In the genomic region with DNA sequence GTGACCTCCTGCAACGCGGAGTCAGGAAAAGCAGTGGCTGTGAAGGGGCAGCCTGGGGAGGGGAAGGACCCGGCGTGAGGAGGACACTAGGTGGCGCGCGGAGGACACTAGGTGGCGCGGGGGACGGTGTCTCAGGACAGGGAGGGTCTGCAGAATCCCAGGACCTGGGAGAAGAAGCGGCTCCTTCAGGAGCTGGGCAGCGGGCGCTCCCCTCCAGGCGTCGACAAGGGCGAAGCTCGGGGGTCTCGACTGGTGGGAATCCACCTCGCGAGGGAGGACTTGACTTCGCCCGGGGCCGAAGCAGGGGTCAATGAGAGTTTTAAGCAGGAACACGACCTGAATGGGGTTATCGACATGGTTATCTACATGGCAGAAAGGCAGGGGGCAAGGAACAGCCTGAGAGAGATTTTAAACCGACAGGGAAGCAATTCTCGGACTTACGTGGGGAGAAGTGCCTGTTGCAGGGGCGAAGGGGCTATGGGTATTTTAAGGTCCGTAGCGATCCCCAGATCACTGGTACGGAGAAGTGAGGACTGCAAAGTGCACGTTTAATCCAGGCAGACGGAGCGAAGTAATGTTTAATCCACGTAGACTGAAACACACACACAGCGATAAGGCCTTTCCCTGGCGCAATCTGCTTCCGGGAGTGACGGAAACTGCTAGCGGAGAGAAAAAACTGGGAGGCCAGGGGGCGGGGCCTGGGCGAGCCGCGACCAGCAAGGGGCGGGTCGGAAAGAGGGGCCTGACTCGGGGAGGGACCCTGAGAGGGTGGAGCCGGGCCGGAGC, we compare ENCODE assay signal across 1 cellular context.
A peak's percentile ranks its signal among the peaks of the same experiment; 100 is the strongest.
TF ChIP-seq lines count a peak whose summit lies in the region.

A gene (minus strand): TSS at position 648 of the 786 bp plus-strand sequence. CDS start 9,426 bp downstream, outside the sequence.

TF ChIP-seq in K562, 482 proteins besides CTCF, POLR2A, EP300 and RAD21 (continued from another document and continues in another):
- TF ChIP-seq, protein P1, sequence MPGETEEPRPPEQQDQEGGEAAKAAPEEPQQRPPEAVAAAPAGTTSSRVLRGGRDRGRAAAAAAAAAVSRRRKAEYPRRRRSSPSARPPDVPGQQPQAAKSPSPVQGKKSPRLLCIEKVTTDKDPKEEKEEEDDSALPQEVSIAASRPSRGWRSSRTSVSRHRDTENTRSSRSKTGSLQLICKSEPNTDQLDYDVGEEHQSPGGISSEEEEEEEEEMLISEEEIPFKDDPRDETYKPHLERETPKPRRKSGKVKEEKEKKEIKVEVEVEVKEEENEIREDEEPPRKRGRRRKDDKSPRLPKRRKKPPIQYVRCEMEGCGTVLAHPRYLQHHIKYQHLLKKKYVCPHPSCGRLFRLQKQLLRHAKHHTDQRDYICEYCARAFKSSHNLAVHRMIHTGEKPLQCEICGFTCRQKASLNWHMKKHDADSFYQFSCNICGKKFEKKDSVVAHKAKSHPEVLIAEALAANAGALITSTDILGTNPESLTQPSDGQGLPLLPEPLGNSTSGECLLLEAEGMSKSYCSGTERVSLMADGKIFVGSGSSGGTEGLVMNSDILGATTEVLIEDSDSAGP (CRISPR knock-in tag; IDR thresholded peaks at IDR 0.05), result no peak
- TF ChIP-seq TAF7 (tag; IDR thresholded peaks at IDR 0.05) (peak; percentile 68; the same call in 1 of the 2 replicates), ZNF436 (CRISPR knock-in tag; IDR thresholded peaks at IDR 0.05) (no peak), MEF2D (tag; conservative IDR thresholded peaks at IDR 0.05; ENCODE audit: low read depth) (peak; percentile 73; the same call in 1 of the 2 replicates), U2AF1 (optimal IDR thresholded peaks at IDR 0.05; ENCODE audit: low read depth, low read length) (no peak), JUND (IDR thresholded peaks at IDR 0.05; ENCODE audit: borderline replicate concordance, low read depth, low read length) (peak; percentile 60), JUND (tag; IDR thresholded peaks at IDR 0.05; ENCODE audit: borderline replicate concordance, low read depth, low read length) (no peak; the same call in 2 of the 3 replicates), ARID2 (IDR thresholded peaks at IDR 0.05) (no peak), MTA3 (IDR thresholded peaks at IDR 0.05; ENCODE audit: borderline replicate concordance) (no peak; the same call in 1 of the 2 replicates), ADNP (tag; IDR thresholded peaks at IDR 0.05) (no peak), MAFG (tag; conservative IDR thresholded peaks at IDR 0.05) (no peak), ZBTB8A (IDR thresholded peaks at IDR 0.05; ENCODE audit: partially characterized antibody) (no peak), ILF3 (IDR thresholded peaks at IDR 0.05; ENCODE audit: borderline replicate concordance) (0 out of 2 replicates have a peak, but pooled peaks have one; percentile 15), HEY1 (CRISPR knock-in tag; IDR thresholded peaks at IDR 0.05; ENCODE audit: borderline replicate concordance) (no peak), SREBF1 (IDR thresholded peaks at IDR 0.05; ENCODE audit: borderline replicate concordance, low read depth, low read length) (no peak), SRF (CRISPR knock-in tag; IDR thresholded peaks at IDR 0.05) (no peak; a peak in 1 of 4 replicates), HDAC2 (IDR thresholded peaks at IDR 0.05) (peak; percentile 81)
- TF ChIP-seq, protein P2, sequence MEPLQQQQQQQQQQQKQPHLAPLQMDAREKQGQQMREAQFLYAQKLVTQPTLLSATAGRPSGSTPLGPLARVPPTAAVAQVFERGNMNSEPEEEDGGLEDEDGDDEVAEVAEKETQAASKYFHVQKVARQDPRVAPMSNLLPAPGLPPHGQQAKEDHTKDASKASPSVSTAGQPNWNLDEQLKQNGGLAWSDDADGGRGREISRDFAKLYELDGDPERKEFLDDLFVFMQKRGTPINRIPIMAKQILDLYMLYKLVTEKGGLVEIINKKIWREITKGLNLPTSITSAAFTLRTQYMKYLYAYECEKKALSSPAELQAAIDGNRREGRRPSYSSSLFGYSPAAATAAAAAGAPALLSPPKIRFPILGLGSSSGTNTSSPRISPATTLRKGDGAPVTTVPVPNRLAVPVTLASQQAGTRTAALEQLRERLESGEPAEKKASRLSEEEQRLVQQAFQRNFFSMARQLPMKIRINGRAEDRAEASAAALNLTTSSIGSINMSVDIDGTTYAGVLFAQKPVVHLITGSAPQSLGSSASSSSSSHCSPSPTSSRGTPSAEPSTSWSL (CRISPR knock-in tag; IDR thresholded peaks at IDR 0.05; ENCODE audit: borderline replicate concordance), result no peak
- TF ChIP-seq, protein P3, sequence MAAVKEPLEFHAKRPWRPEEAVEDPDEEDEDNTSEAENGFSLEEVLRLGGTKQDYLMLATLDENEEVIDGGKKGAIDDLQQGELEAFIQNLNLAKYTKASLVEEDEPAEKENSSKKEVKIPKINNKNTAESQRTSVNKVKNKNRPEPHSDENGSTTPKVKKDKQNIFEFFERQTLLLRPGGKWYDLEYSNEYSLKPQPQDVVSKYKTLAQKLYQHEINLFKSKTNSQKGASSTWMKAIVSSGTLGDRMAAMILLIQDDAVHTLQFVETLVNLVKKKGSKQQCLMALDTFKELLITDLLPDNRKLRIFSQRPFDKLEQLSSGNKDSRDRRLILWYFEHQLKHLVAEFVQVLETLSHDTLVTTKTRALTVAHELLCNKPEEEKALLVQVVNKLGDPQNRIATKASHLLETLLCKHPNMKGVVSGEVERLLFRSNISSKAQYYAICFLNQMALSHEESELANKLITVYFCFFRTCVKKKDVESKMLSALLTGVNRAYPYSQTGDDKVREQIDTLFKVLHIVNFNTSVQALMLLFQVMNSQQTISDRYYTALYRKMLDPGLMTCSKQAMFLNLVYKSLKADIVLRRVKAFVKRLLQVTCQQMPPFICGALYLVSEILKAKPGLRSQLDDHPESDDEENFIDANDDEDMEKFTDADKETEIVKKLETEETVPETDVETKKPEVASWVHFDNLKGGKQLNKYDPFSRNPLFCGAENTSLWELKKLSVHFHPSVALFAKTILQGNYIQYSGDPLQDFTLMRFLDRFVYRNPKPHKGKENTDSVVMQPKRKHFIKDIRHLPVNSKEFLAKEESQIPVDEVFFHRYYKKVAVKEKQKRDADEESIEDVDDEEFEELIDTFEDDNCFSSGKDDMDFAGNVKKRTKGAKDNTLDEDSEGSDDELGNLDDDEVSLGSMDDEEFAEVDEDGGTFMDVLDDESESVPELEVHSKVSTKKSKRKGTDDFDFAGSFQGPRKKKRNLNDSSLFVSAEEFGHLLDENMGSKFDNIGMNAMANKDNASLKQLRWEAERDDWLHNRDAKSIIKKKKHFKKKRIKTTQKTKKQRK (IDR thresholded peaks at IDR 0.05; ENCODE audit: borderline replicate concordance, low read depth, low read length), result no peak
- TF ChIP-seq, protein P4, sequence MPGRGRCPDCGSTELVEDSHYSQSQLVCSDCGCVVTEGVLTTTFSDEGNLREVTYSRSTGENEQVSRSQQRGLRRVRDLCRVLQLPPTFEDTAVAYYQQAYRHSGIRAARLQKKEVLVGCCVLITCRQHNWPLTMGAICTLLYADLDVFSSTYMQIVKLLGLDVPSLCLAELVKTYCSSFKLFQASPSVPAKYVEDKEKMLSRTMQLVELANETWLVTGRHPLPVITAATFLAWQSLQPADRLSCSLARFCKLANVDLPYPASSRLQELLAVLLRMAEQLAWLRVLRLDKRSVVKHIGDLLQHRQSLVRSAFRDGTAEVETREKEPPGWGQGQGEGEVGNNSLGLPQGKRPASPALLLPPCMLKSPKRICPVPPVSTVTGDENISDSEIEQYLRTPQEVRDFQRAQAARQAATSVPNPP (IDR thresholded peaks at IDR 0.05; ENCODE audit: borderline replicate concordance, insufficient read depth, insufficient read length), result no peak
- TF ChIP-seq, protein P5, sequence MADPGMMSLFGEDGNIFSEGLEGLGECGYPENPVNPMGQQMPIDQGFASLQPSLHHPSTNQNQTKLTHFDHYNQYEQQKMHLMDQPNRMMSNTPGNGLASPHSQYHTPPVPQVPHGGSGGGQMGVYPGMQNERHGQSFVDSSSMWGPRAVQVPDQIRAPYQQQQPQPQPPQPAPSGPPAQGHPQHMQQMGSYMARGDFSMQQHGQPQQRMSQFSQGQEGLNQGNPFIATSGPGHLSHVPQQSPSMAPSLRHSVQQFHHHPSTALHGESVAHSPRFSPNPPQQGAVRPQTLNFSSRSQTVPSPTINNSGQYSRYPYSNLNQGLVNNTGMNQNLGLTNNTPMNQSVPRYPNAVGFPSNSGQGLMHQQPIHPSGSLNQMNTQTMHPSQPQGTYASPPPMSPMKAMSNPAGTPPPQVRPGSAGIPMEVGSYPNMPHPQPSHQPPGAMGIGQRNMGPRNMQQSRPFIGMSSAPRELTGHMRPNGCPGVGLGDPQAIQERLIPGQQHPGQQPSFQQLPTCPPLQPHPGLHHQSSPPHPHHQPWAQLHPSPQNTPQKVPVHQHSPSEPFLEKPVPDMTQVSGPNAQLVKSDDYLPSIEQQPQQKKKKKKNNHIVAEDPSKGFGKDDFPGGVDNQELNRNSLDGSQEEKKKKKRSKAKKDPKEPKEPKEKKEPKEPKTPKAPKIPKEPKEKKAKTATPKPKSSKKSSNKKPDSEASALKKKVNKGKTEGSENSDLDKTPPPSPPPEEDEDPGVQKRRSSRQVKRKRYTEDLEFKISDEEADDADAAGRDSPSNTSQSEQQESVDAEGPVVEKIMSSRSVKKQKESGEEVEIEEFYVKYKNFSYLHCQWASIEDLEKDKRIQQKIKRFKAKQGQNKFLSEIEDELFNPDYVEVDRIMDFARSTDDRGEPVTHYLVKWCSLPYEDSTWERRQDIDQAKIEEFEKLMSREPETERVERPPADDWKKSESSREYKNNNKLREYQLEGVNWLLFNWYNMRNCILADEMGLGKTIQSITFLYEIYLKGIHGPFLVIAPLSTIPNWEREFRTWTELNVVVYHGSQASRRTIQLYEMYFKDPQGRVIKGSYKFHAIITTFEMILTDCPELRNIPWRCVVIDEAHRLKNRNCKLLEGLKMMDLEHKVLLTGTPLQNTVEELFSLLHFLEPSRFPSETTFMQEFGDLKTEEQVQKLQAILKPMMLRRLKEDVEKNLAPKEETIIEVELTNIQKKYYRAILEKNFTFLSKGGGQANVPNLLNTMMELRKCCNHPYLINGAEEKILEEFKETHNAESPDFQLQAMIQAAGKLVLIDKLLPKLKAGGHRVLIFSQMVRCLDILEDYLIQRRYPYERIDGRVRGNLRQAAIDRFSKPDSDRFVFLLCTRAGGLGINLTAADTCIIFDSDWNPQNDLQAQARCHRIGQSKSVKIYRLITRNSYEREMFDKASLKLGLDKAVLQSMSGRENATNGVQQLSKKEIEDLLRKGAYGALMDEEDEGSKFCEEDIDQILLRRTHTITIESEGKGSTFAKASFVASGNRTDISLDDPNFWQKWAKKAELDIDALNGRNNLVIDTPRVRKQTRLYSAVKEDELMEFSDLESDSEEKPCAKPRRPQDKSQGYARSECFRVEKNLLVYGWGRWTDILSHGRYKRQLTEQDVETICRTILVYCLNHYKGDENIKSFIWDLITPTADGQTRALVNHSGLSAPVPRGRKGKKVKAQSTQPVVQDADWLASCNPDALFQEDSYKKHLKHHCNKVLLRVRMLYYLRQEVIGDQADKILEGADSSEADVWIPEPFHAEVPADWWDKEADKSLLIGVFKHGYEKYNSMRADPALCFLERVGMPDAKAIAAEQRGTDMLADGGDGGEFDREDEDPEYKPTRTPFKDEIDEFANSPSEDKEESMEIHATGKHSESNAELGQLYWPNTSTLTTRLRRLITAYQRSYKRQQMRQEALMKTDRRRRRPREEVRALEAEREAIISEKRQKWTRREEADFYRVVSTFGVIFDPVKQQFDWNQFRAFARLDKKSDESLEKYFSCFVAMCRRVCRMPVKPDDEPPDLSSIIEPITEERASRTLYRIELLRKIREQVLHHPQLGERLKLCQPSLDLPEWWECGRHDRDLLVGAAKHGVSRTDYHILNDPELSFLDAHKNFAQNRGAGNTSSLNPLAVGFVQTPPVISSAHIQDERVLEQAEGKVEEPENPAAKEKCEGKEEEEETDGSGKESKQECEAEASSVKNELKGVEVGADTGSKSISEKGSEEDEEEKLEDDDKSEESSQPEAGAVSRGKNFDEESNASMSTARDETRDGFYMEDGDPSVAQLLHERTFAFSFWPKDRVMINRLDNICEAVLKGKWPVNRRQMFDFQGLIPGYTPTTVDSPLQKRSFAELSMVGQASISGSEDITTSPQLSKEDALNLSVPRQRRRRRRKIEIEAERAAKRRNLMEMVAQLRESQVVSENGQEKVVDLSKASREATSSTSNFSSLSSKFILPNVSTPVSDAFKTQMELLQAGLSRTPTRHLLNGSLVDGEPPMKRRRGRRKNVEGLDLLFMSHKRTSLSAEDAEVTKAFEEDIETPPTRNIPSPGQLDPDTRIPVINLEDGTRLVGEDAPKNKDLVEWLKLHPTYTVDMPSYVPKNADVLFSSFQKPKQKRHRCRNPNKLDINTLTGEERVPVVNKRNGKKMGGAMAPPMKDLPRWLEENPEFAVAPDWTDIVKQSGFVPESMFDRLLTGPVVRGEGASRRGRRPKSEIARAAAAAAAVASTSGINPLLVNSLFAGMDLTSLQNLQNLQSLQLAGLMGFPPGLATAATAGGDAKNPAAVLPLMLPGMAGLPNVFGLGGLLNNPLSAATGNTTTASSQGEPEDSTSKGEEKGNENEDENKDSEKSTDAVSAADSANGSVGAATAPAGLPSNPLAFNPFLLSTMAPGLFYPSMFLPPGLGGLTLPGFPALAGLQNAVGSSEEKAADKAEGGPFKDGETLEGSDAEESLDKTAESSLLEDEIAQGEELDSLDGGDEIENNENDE (IDR thresholded peaks at IDR 0.05; ENCODE audit: low read depth, low read length), result no peak
- TF ChIP-seq, protein P6, sequence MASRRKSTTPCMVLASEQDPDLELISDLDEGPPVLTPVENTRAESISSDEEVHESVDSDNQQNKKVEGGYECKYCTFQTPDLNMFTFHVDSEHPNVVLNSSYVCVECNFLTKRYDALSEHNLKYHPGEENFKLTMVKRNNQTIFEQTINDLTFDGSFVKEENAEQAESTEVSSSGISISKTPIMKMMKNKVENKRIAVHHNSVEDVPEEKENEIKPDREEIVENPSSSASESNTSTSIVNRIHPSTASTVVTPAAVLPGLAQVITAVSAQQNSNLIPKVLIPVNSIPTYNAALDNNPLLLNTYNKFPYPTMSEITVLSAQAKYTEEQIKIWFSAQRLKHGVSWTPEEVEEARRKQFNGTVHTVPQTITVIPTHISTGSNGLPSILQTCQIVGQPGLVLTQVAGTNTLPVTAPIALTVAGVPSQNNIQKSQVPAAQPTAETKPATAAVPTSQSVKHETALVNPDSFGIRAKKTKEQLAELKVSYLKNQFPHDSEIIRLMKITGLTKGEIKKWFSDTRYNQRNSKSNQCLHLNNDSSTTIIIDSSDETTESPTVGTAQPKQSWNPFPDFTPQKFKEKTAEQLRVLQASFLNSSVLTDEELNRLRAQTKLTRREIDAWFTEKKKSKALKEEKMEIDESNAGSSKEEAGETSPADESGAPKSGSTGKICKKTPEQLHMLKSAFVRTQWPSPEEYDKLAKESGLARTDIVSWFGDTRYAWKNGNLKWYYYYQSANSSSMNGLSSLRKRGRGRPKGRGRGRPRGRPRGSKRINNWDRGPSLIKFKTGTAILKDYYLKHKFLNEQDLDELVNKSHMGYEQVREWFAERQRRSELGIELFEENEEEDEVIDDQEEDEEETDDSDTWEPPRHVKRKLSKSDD (conservative IDR thresholded peaks at IDR 0.05; ENCODE audit: low read length), result 0 out of 2 replicates have a peak, but pooled peaks have one; percentile 64
- TF ChIP-seq, protein P7, sequence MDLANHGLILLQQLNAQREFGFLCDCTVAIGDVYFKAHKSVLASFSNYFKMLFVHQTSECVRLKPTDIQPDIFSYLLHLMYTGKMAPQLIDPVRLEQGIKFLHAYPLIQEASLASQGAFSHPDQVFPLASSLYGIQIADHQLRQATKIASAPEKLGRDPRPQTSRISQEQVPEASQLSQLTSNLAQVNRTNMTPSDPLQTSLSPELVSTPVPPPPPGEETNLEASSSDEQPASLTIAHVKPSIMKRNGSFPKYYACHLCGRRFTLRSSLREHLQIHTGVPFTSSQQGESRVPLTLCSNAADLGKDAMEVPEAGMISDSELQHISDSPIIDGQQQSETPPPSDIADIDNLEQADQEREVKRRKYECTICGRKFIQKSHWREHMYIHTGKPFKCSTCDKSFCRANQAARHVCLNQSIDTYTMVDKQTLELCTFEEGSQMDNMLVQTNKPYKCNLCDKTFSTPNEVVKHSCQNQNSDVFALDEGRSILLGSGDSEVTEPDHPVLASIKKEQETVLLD (IDR thresholded peaks at IDR 0.05), result 0 out of 2 replicates have a peak, but pooled peaks have one; percentile 17
